ENCODE assay signal across 10 cellular contexts in genomic region chr1:66373072-66373685, GRCh38.
DNase-seq lines count a peak whose midpoint lies in the region; ATAC-seq and TF ChIP-seq lines count a peak whose summit lies in the region.
"Had no signal": no experiment of that assay in that cellular context is flagged by ENCODE, and none has a peak within 500 bp of the region (broad histone marks: within the 10 kb centered on the region; RNA-seq: fewer than 3 reads in every experiment).

No MANE protein-coding gene starts in this region.

- POLR2A ChIA-PET in activated CD8-positive, alpha-beta T cell treated with anti-CD3 and anti-CD28 coated beads for 36 hours (lab: Charles Lee), result interaction anchor here (0.7 to 4.1 kb wide), 4 partner anchors 20 to 41 kb away, joined by 3 to 21 read pairs (median 11); no protein-coding TSS in a partner anchor

- peaks cover 16 to 24% of the 10 kb centered on the region in 2 donors for H3K36me3 ChIP-seq in mucosa of rectum (ENCODE audit: control insufficient read depth in 2 of 2, insufficient read depth in 2 of 2, low read length in 2 of 2)

- peaks cover 14% of the 10 kb centered on the region for H3K36me3 Mint-ChIP-seq in IgD-negative memory B cell
- peaks cover 52% of the 10 kb centered on the region for H3K36me3 Mint-ChIP-seq in activated CD8-positive, alpha-beta T cell treated with anti-CD3 and anti-CD28 coated beads for 36 hours (ENCODE audit: low read depth)

- peaks cover 15 to 17% of the 10 kb centered on the region in 2 donors for H3K4me1 ChIP-seq in mucosa of rectum (ENCODE audit: control insufficient read depth in 2 of 2, insufficient read depth in 2 of 2, low read length in 2 of 2)

- no peaks in the 10 kb centered on the region for H3K27me3 ChIP-seq in mucosa of rectum (ENCODE audit: control insufficient read depth in 2 of 2, insufficient read depth in 2 of 2, low read length in 2 of 2)

- H3K27ac Mint-ChIP-seq in IgD-negative memory B cell, result peak overlapping the region; percentile 84 to 95 (median 94)
- peak overlapping the region; percentile 93 for H3K27ac Mint-ChIP-seq in activated CD8-positive, alpha-beta T cell treated with anti-CD3 and anti-CD28 coated beads for 36 hours

- peak overlapping the region; percentile 27 to 93 (median 76) for H3K4me3 Mint-ChIP-seq in IgD-negative memory B cell
- H3K4me3 Mint-ChIP-seq in activated CD8-positive, alpha-beta T cell treated with anti-CD3 and anti-CD28 coated beads for 36 hours, result peak overlapping the region; percentile 2

- H3K4me1 Mint-ChIP-seq in IgD-negative memory B cell, result peaks cover 56 to 78% (median 65%) of the 10 kb centered on the region in 3 donors
- peaks cover 80% of the 10 kb centered on the region for H3K4me1 Mint-ChIP-seq in activated CD8-positive, alpha-beta T cell treated with anti-CD3 and anti-CD28 coated beads for 36 hours (ENCODE audit: low read depth)

- H3K27ac ChIP-seq in mucosa of rectum (ENCODE audit: low read depth in 2 of 2, low read length in 2 of 2), result peak overlapping the region; percentile 6 to 60

- no peak overlapping the region for H3K9ac ChIP-seq in mucosa of rectum (ENCODE audit: low read depth in 1 of 2, low read length in 2 of 2)

- DNase-seq in CD1c-positive myeloid dendritic cell (ENCODE audit: extremely low spot score), result peak; percentile 35
- no peak for DNase-seq in activated CD8-positive, alpha-beta T cell treated with anti-CD3 and anti-CD28 coated beads for 36 hours
- no peak for DNase-seq in NCI-H2227 (lab: John Stamatoyannopoulos, UW; ENCODE audit: unreplicated experiment)
- DNase-seq: COR-L47, NCI-H2029 treated with DMSO at 0.1 percent for 48 hours had no signal

- CTCF ChIA-PET in activated CD8-positive, alpha-beta T cell treated with anti-CD3 and anti-CD28 coated beads for 36 hours (lab: Charles Lee), result interaction anchor here (0.9 to 10.8 kb wide), 7 partner anchors 9 to 72 kb away, joined by 3 to 101 read pairs (median 14); no protein-coding TSS in a partner anchor

- intact Hi-C loops in activated CD8-positive, alpha-beta T cell treated with anti-CD3 and anti-CD28 coated beads for 36 hours (cut with micrococcal nuclease), result no loop called here

- no peak for ATAC-seq in activated CD8-positive, alpha-beta T cell treated with anti-CD3 and anti-CD28 coated beads for 36 hours
- ATAC-seq in GM19395 (IDR thresholded peaks at IDR 0.05; ENCODE audit: unreplicated experiment) (no peak), GM18517 (IDR thresholded peaks at IDR 0.05; ENCODE audit: unreplicated experiment) (no peak), GM21381 (IDR thresholded peaks at IDR 0.05; ENCODE audit: unreplicated experiment) (no peak)

- no peak for TF ChIP-seq CTCF in activated CD8-positive, alpha-beta T cell treated with anti-CD3 and anti-CD28 coated beads for 36 hours (IDR thresholded peaks at IDR 0.05)

- no peaks in the 10 kb centered on the region for H3K9me3 Mint-ChIP-seq in IgD-negative memory B cell
- H3K9me3 Mint-ChIP-seq in activated CD8-positive, alpha-beta T cell treated with anti-CD3 and anti-CD28 coated beads for 36 hours, result peaks cover 2% of the 10 kb centered on the region

- no peaks in the 10 kb centered on the region for H3K27me3 Mint-ChIP-seq in IgD-negative memory B cell
- H3K27me3 Mint-ChIP-seq in activated CD8-positive, alpha-beta T cell treated with anti-CD3 and anti-CD28 coated beads for 36 hours, result no peaks in the 10 kb centered on the region

- H3K9me3 ChIP-seq in mucosa of rectum (ENCODE audit: control insufficient read depth in 2 of 2, low read length in 2 of 2), result no peaks in the 10 kb centered on the region

- H3K4me3 ChIP-seq in mucosa of rectum (ENCODE audit: low read length in 2 of 2), result no peak overlapping the region
